In genomic region chr20:15265910-15266309, GRCh38 we compare ENCODE assay signal across 22 cellular contexts.
"Had no signal": no experiment of that assay in that cellular context is flagged by ENCODE, and none has a peak within 500 bp of the region (broad histone marks: within the 10 kb centered on the region; RNA-seq: fewer than 3 reads in every experiment).

No MANE protein-coding gene starts in this region.

- H3K27ac Mint-ChIP-seq: activated CD4-positive, alpha-beta T cell treated with anti-CD3 and anti-CD28 coated beads, Interleukin-2, amount 10 ng/mL, durations not matched to agents 24 days and 14 days; activated CD8-positive, alpha-beta T cell treated with anti-CD3 and anti-CD28 coated beads, Interleukin-2, amount 10 ng/mL, durations not matched to agents 7 days and 5 days; activated naive CD8-positive, alpha-beta T cell; nephron progenitor cell; stimulated activated naive CD8-positive, alpha-beta T cell treated with anti-CD3 and anti-CD28 coated beads, Interleukin-15, amount 100 ng/mL, for 72 hours; T-helper 2 cell treated with Interferon-gamma antibody and Interleukin-4, amounts not matched to agents 5 μg/mL and 100 μg/mL, for 36 hours had no signal

- H3K4me3 Mint-ChIP-seq: activated CD4-positive, alpha-beta T cell treated with anti-CD3 and anti-CD28 coated beads, Interleukin-2, amount 10 ng/mL, durations not matched to agents 24 days and 14 days; activated CD8-positive, alpha-beta T cell treated with anti-CD3 and anti-CD28 coated beads, Interleukin-2, amount 10 ng/mL, durations not matched to agents 7 days and 5 days; activated naive CD8-positive, alpha-beta T cell; central memory CD8-positive, alpha-beta T cell; nephron progenitor cell; stimulated activated naive CD8-positive, alpha-beta T cell treated with anti-CD3 and anti-CD28 coated beads, Interleukin-15, amount 100 ng/mL, for 72 hours; T-helper 2 cell treated with Interferon-gamma antibody and Interleukin-4, amounts not matched to agents 5 μg/mL and 100 μg/mL, for 36 hours had no signal

- H3K36me3 Mint-ChIP-seq: activated naive CD8-positive, alpha-beta T cell had no signal

- H3K27me3 Mint-ChIP-seq: activated CD4-positive, alpha-beta T cell treated with anti-CD3 and anti-CD28 coated beads, Interleukin-2, amount 10 ng/mL, durations not matched to agents 24 days and 14 days; activated naive CD8-positive, alpha-beta T cell; central memory CD8-positive, alpha-beta T cell; stimulated activated naive CD8-positive, alpha-beta T cell treated with anti-CD3 and anti-CD28 coated beads, Interleukin-15, amount 100 ng/mL, for 72 hours had no signal

- H3K4me1 Mint-ChIP-seq: activated CD4-positive, alpha-beta T cell treated with anti-CD3 and anti-CD28 coated beads, Interleukin-2, amount 10 ng/mL, durations not matched to agents 24 days and 14 days; central memory CD8-positive, alpha-beta T cell; stimulated activated naive CD8-positive, alpha-beta T cell treated with anti-CD3 and anti-CD28 coated beads, Interleukin-15, amount 100 ng/mL, for 72 hours had no signal

- H3K9me3 ChIP-seq: esophagus squamous epithelium, pancreas, sigmoid colon, upper lobe of left lung had no signal

- H3K27me3 ChIP-seq: brain microvascular endothelial cell, esophagus squamous epithelium, pancreas, sigmoid colon, upper lobe of left lung had no signal

- H3K36me3 ChIP-seq: brain microvascular endothelial cell, esophagus squamous epithelium, pancreas, sigmoid colon, upper lobe of left lung had no signal

- DNase-seq: activated CD4-positive, alpha-beta T cell treated with anti-CD3 and anti-CD28 coated beads, Interleukin-2, amount 10 ng/mL, durations not matched to agents 24 days and 14 days; activated CD4-positive, CD25-positive, alpha-beta regulatory T cell; activated CD8-positive, alpha-beta memory T cell treated with anti-CD3 and anti-CD28 coated beads, Interleukin-2, amount 50 U/mL, for 4 hours; activated CD8-positive, alpha-beta T cell treated with anti-CD3 and anti-CD28 coated beads, Interleukin-2, amount 10 ng/mL, durations not matched to agents 7 days and 5 days; activated gamma-delta T cell treated with Interleukin-2 at 50 U/mL for 16 hours; activated T-cell treated with anti-CD3 and anti-CD28 coated beads, Interleukin-2, amount 50 U/mL, for 48 hours; brain microvascular endothelial cell; cortex of kidney; effector CD4-positive, alpha-beta T cell; esophagus squamous epithelium; glutamatergic neuron; kidney glomerular epithelial cell; mesenchymal stem cell; nephron progenitor cell; pancreas; sigmoid colon; stimulated activated CD4-positive, alpha-beta T cell treated with anti-CD3 and anti-CD28 coated beads, Interleukin-1b, Interleukin-23, amount 100 ng/mL, for 48 hours; stimulated activated naive CD8-positive, alpha-beta T cell treated with anti-CD3 and anti-CD28 coated beads, Interleukin-15, amount 100 ng/mL, for 72 hours; upper lobe of left lung had no signal

- ATAC-seq: activated CD8-positive, alpha-beta T cell treated with anti-CD3 and anti-CD28 coated beads, Interleukin-2, amount 10 ng/mL, durations not matched to agents 7 days and 5 days; pancreas; stimulated activated naive CD8-positive, alpha-beta T cell treated with anti-CD3 and anti-CD28 coated beads, Interleukin-15, amount 100 ng/mL, for 72 hours had no signal

- H3K4me3 ChIP-seq: esophagus squamous epithelium, pancreas, sigmoid colon, upper lobe of left lung had no signal

- H3K27ac ChIP-seq: brain microvascular endothelial cell, esophagus squamous epithelium, pancreas, sigmoid colon, upper lobe of left lung had no signal

- FAIRE-seq: pancreas had no signal

- H3K9me3 Mint-ChIP-seq: activated CD4-positive, alpha-beta T cell treated with anti-CD3 and anti-CD28 coated beads, Interleukin-2, amount 10 ng/mL, durations not matched to agents 24 days and 14 days had no signal

- H3K4me1 ChIP-seq: esophagus squamous epithelium, pancreas, sigmoid colon, upper lobe of left lung had no signal
